Comparison of ENCODE assay signal across 13 cellular contexts in the genomic region with DNA sequence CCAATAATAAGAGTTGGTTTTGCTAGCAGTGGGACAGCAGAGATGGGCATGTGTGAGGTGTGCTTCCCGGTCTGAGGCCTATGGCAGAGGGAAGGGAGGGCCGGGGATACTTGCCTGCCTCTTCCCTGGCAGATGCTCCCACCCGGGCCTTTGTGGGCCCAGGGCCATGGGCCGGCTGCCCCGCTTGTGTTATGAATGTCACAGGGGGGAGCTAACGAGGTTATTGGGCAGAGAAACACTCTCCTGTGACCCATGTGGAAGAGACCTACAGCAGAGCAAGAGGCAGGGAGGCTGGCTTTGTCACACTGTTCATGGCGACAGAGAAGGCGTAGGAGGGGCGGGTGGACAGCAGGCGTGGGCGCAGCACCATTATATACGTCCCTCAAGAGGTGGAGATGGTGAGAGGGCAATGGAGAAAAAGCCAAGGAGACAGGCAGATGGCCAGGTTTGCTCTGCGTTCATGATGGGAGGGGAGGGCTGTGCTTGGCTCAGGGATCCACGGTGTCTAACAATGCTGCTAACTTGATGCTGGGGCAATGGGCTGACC. TPM values are rescaled to one million over a fixed set of nuclear protein-coding genes. Genes with fewer than 3 reads are reported as not detected.
DNase-seq lines count a peak whose midpoint lies in the region; ATAC-seq and TF ChIP-seq lines count a peak whose summit lies in the region.
"Had no signal": no experiment of that assay in that cellular context is flagged by ENCODE, and none has a peak within 500 bp of the region (broad histone marks: within the 10 kb centered on the region; RNA-seq: fewer than 3 reads in every experiment).

No MANE protein-coding gene starts in this region.

- H3K36me3 ChIP-seq in esophagus (ENCODE audit: control insufficient read depth in 2 of 2, insufficient read depth in 2 of 2, low read length in 1 of 2) (peaks cover 7 to 23% of the 10 kb centered on the region in 2 donors), neutrophil (peaks cover 39% of the 10 kb centered on the region), upper lobe of right lung (peaks cover 74% of the 10 kb centered on the region)

- no peak overlapping the region for H3K4me3 ChIP-seq in esophagus (ENCODE audit: low read depth in 1 of 2, low read length in 2 of 2)
- H3K4me3 ChIP-seq in neutrophil (ENCODE audit: low read depth in 1 of 2, low read length in 1 of 2): no peak overlapping the region
- no peak overlapping the region for H3K4me3 ChIP-seq in upper lobe of right lung
- H3K4me3 ChIP-seq: lung had no signal

- H3K4me1 ChIP-seq in esophagus (ENCODE audit: control insufficient read depth in 2 of 2, insufficient read depth in 2 of 2, low read length in 1 of 2): peaks cover 2 to 7% of the 10 kb centered on the region in 2 donors
- H3K4me1 ChIP-seq in neutrophil (ENCODE audit: control insufficient read depth in 1 of 2, insufficient read depth in 1 of 2, low read depth in 1 of 2, low read length in 1 of 2): peaks cover 38 to 46% of the 10 kb centered on the region in 2 experiments
- peaks cover 19% of the 10 kb centered on the region for H3K4me1 ChIP-seq in upper lobe of right lung

- H3K27ac ChIP-seq in esophagus (ENCODE audit: low read depth in 2 of 2, low read length in 1 of 2) (peak overlapping the region; percentile 6 to 40), neutrophil (peak overlapping the region; percentile 41), upper lobe of right lung (no peak overlapping the region)

- intact Hi-C loops in activated CD8-positive, alpha-beta T cell treated with anti-CD3 and anti-CD28 coated beads for 36 hours (cut with micrococcal nuclease): loop anchor here (5.0 kb wide), 1 partner anchor 295 kb away; no protein-coding TSS in a partner anchor
- intact Hi-C loops in upper lobe of right lung (cut with DNase I): no loop called here
- intact Hi-C loops in left colon (cut with DNase I, micrococcal nuclease): no loop called here

- no peaks in the 10 kb centered on the region for H3K27me3 Mint-ChIP-seq in activated CD8-positive, alpha-beta T cell treated with anti-CD3 and anti-CD28 coated beads for 36 hours
- H3K27me3 Mint-ChIP-seq: progenitor cell of endocrine pancreas had no signal

- peak; percentile 50 for TF ChIP-seq POLR2A in GM19193 (IDR thresholded peaks at IDR 0.05; ENCODE audit: extremely low read depth, insufficient read depth, insufficient read length)

- H3K36me3 Mint-ChIP-seq in activated CD8-positive, alpha-beta T cell treated with anti-CD3 and anti-CD28 coated beads for 36 hours (ENCODE audit: low read depth): peaks cover 90% of the 10 kb centered on the region

- H3K4me1 Mint-ChIP-seq in activated CD8-positive, alpha-beta T cell treated with anti-CD3 and anti-CD28 coated beads for 36 hours (ENCODE audit: low read depth): peaks cover 91% of the 10 kb centered on the region

- no peak for TF ChIP-seq CTCF in activated CD8-positive, alpha-beta T cell treated with anti-CD3 and anti-CD28 coated beads for 36 hours (IDR thresholded peaks at IDR 0.05)
- TF ChIP-seq CTCF in neutrophil (IDR thresholded peaks at IDR 0.05) (no peak), upper lobe of right lung (IDR thresholded peaks at IDR 0.05) (no peak)

- POLR2A ChIA-PET in activated CD8-positive, alpha-beta T cell treated with anti-CD3 and anti-CD28 coated beads for 36 hours (lab: Charles Lee): interaction anchor here (0.9 to 3.8 kb wide), 6 partner anchors 11 to 390 kb away, joined by 3 to 46 read pairs (median 5); a partner anchor contains a TSS

- no peak for ATAC-seq in activated CD8-positive, alpha-beta T cell treated with anti-CD3 and anti-CD28 coated beads for 36 hours
- ATAC-seq in upper lobe of right lung: no peak
- ATAC-seq in left colon: no peak

- H3K9me3 ChIP-seq in esophagus (ENCODE audit: control insufficient read depth in 2 of 2, insufficient read depth in 1 of 2, low read depth in 1 of 2, low read length in 1 of 2) (no peaks in the 10 kb centered on the region), neutrophil (no peaks in the 10 kb centered on the region), upper lobe of right lung (no peaks in the 10 kb centered on the region)

- CTCF ChIA-PET in activated CD8-positive, alpha-beta T cell treated with anti-CD3 and anti-CD28 coated beads for 36 hours (lab: Charles Lee): interaction anchor here (2.7 to 4.2 kb wide), 2 partner anchors 10 to 293 kb away, joined by 6 to 24 read pairs; no protein-coding TSS in a partner anchor

- 58 to 62% methylated on average over 14 of the region's 14 CpGs for WGBS in esophagus, 2 donors

- H3K27ac Mint-ChIP-seq in activated CD8-positive, alpha-beta T cell treated with anti-CD3 and anti-CD28 coated beads for 36 hours: peak overlapping the region; percentile 75

- no peaks in the 10 kb centered on the region for H3K9me3 Mint-ChIP-seq in activated CD8-positive, alpha-beta T cell treated with anti-CD3 and anti-CD28 coated beads for 36 hours

- H3K4me3 Mint-ChIP-seq in activated CD8-positive, alpha-beta T cell treated with anti-CD3 and anti-CD28 coated beads for 36 hours: no peak overlapping the region

- H3K27me3 ChIP-seq in esophagus (ENCODE audit: control insufficient read depth in 1 of 2, insufficient read depth in 2 of 2, low read length in 2 of 2) (no peaks in the 10 kb centered on the region), neutrophil (no peaks in the 10 kb centered on the region), upper lobe of right lung (no peaks in the 10 kb centered on the region)

- no peak for DNase-seq in activated CD8-positive, alpha-beta T cell treated with anti-CD3 and anti-CD28 coated beads for 36 hours
- no peak for DNase-seq in upper lobe of right lung
- no peak for DNase-seq in RPMI8226
- no peak for DNase-seq in KG1 (lab: John Stamatoyannopoulos, UW)
- no peak for DNase-seq in left colon
- DNase-seq: anterior cingulate cortex, GF-D8, NCI-H1436 treated with DMSO at 0.1 percent for 48 hours had no signal

RNA-seq across cellular contexts. Expression of a gene that starts 13.3 kb away (rescaled TPM):
- total RNA-seq in activated CD8-positive, alpha-beta T cell treated with anti-CD3 and anti-CD28 coated beads for 36 hours: 100 to 1,000 TPM; 617 to 639 TPM
- 1 to 10 TPM; 5.7 to 6.1 TPM for polyA plus RNA-seq in esophagus
- 94.2 TPM for total RNA-seq in upper lobe of right lung
- 100 to 1,000 TPM in 1 of 2 donors, 10 to 100 TPM in 1; 97.7 to 106 TPM for total RNA-seq in left colon

RNA-seq across cellular contexts. Expression of a gene that starts 34.2 kb away (rescaled TPM):
- total RNA-seq in activated CD8-positive, alpha-beta T cell treated with anti-CD3 and anti-CD28 coated beads for 36 hours: 1 to 10 TPM; 8.2 to 8.7 TPM
- 1 to 10 TPM; 2.4 to 5.3 TPM for polyA plus RNA-seq in esophagus
- total RNA-seq in upper lobe of right lung (20.0 TPM), left colon (10 to 100 TPM; 13.0 to 14.4 TPM)
